ENCODE assay signal across 1 cellular context in genomic region chr2:226793615-226794014, GRCh38.
TF ChIP-seq lines count a peak whose summit lies in the region.

No MANE protein-coding gene starts in this region.

TF ChIP-seq in H1, 55 proteins besides CTCF, POLR2A, EP300 and RAD21:
- TF ChIP-seq TEAD4 (IDR thresholded peaks at IDR 0.05; ENCODE audit: low read depth, low read length): no peak
- TF ChIP-seq CHD2 (IDR thresholded peaks at IDR 0.05; ENCODE audit: low read length): no peak
- no peak for TF ChIP-seq KDM5A (IDR thresholded peaks at IDR 0.05; ENCODE audit: low read length)
- no peak for TF ChIP-seq SP4 (IDR thresholded peaks at IDR 0.05; ENCODE audit: low read length)
- no peak for TF ChIP-seq BACH1 (IDR thresholded peaks at IDR 0.05; ENCODE audit: low read length)
- no peak for TF ChIP-seq SIN3A (conservative IDR thresholded peaks at IDR 0.05 in 1 of 2, IDR thresholded peaks at IDR 0.05 in 1 of 2; ENCODE audit: low read depth in 1 of 2, low read length in 2 of 2)
- no peak for TF ChIP-seq SUZ12 (IDR thresholded peaks at IDR 0.05; ENCODE audit: low read length)
- no peak for TF ChIP-seq ZNF274 (IDR thresholded peaks at IDR 0.05; ENCODE audit: borderline replicate concordance, extremely low read depth, low read length)
- no peak for TF ChIP-seq NRF1 (IDR thresholded peaks at IDR 0.05; ENCODE audit: low read depth, low read length)
- TF ChIP-seq RFX5 (IDR thresholded peaks at IDR 0.05; ENCODE audit: borderline replicate concordance, low read depth, low read length): no peak
- no peak for TF ChIP-seq KDM1A (IDR thresholded peaks at IDR 0.05; ENCODE audit: borderline replicate concordance, low read length)
- no peak for TF ChIP-seq JUN (IDR thresholded peaks at IDR 0.05; ENCODE audit: low read depth, low read length)
- no peak for TF ChIP-seq RBBP5 (IDR thresholded peaks at IDR 0.05; ENCODE audit: borderline replicate concordance, low read depth, low read length)
- no peak for TF ChIP-seq TBP (IDR thresholded peaks at IDR 0.05; ENCODE audit: low read depth, low read length)
- TF ChIP-seq JUND (IDR thresholded peaks at IDR 0.05; ENCODE audit: low read length): no peak
- TF ChIP-seq NANOG (IDR thresholded peaks at IDR 0.05; ENCODE audit: insufficient read depth, low read depth, low read length, poor library complexity, severe bottlenecking): no peak
- no peak for TF ChIP-seq CEBPB (IDR thresholded peaks at IDR 0.05; ENCODE audit: low read depth, low read length)
- TF ChIP-seq GABPA (IDR thresholded peaks at IDR 0.05; ENCODE audit: borderline replicate concordance, insufficient read depth, low read length): no peak
